29 cellular contexts compared by ENCODE assay signal in the genomic region with DNA sequence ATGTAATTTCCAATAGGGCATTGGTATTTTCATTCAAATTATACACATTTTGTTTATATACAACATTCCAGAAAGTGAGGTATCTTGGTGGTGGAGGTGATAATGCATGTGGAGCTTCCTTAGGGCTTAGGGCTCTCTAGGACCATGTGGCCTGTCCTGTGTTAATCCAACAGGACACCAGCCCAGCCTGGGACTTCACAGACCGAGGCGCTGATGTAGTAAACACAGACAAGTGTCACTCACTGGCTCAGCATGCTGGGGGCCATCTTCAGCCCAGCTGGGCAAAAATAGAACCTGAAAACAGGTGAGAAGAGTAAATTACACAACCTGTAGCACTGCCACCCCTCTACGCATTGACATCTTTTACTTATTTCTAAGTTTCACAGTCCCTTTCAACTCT.
"Had no signal": no experiment of that assay in that cellular context is flagged by ENCODE, and none has a peak within 500 bp of the region (broad histone marks: within the 10 kb centered on the region; RNA-seq: fewer than 3 reads in every experiment).

No MANE protein-coding gene starts in this region.

- ATAC-seq: activated CD4-positive, alpha-beta T cell treated with anti-CD3 and anti-CD28 coated beads for 36 hours; activated CD8-positive, alpha-beta memory T cell treated with anti-CD3 and anti-CD28 coated beads, Interleukin-2, amount 10 ng/mL, durations not matched to agents 7 days and 5 days; activated CD8-positive, alpha-beta T cell treated with anti-CD3 and anti-CD28 coated beads, Interleukin-2, amount 10 ng/mL, durations not matched to agents 7 days and 5 days; activated naive CD8-positive, alpha-beta T cell treated with anti-CD3 and anti-CD28 coated beads, Interleukin-2, amount 50 U/mL, for 24 hours; body of pancreas; esophagus mucosa; foreskin keratinocyte; gastrocnemius medialis; T-helper 17 cell had no signal

- H3K36me3 ChIP-seq: adrenal gland, gastrocnemius medialis had no signal

- H3K4me3 ChIP-seq: adrenal gland, body of pancreas, gastrocnemius medialis had no signal

- H3K4me1 ChIP-seq: adrenal gland, foreskin keratinocyte, gastrocnemius medialis had no signal

- FAIRE-seq: colon, endometrium had no signal

- H3K9me3 ChIP-seq: adrenal gland, body of pancreas, gastrocnemius medialis had no signal

- H3K27me3 ChIP-seq: adrenal gland, body of pancreas, gastrocnemius medialis had no signal

- DNase-seq: activated CD4-positive, alpha-beta memory T cell treated with anti-CD3 and anti-CD28 coated beads for 36 hours; activated CD4-positive, alpha-beta T cell treated with anti-CD3 and anti-CD28 coated beads for 36 hours; activated CD4-positive, alpha-beta T cell treated with anti-CD3 and anti-CD28 coated beads, Interleukin-2, amount 10 ng/mL, durations not matched to agents 24 days and 14 days; activated CD4-positive, CD25-positive, alpha-beta regulatory T cell; activated CD4-positive, CD25-positive, alpha-beta regulatory T cell treated with anti-CD3 and anti-CD28 coated beads, Interleukin-2, amount 50 U/mL, for 72 hours; activated CD8-positive, alpha-beta memory T cell treated with anti-CD3 and anti-CD28 coated beads, Interleukin-2, amount 10 ng/mL, durations not matched to agents 7 days and 5 days; activated CD8-positive, alpha-beta memory T cell treated with anti-CD3 and anti-CD28 coated beads, Interleukin-2, amount 50 U/mL, for 4 hours; activated CD8-positive, alpha-beta T cell treated with anti-CD3 and anti-CD28 coated beads, Interleukin-2, amount 10 ng/mL, durations not matched to agents 7 days and 5 days; activated effector memory CD4-positive, alpha-beta T cell treated with anti-CD3 and anti-CD28 coated beads, Interleukin-2, amount 50 U/mL, for 16 hours; activated naive CD4-positive, alpha-beta T cell treated with anti-CD3 and anti-CD28 coated beads for 36 hours; activated naive CD8-positive, alpha-beta T cell treated with anti-CD3 and anti-CD28 coated beads for 36 hours; activated naive CD8-positive, alpha-beta T cell treated with anti-CD3 and anti-CD28 coated beads, Interleukin-2, amount 50 U/mL, for 24 hours; activated T-cell treated with anti-CD3 and anti-CD28 coated beads, Interleukin-2, amount 50 U/mL, for 1 hour; activated T-cell treated with anti-CD3 and anti-CD28 coated beads, Interleukin-2, amount 50 U/mL, for 48 hours; adrenal gland; amygdala; aorta; body of pancreas; caudate nucleus; effector CD8-positive, alpha-beta T cell; foreskin keratinocyte; gastrocnemius medialis; glutamatergic neuron; T-helper 1 cell; T-helper 17 cell; T1000 had no signal

- H3K27ac ChIP-seq: adrenal gland, foreskin keratinocyte, gastrocnemius medialis had no signal
